ENCODE assay signal across 18 cellular contexts in genomic region chr2:45713591-45713990, GRCh38.
"Had no signal": no experiment of that assay in that cellular context is flagged by ENCODE, and none has a peak within 500 bp of the region (broad histone marks: within the 10 kb centered on the region; RNA-seq: fewer than 3 reads in every experiment).

No MANE protein-coding gene starts in this region.

- H3K9me3 Mint-ChIP-seq: activated naive CD8-positive, alpha-beta T cell treated with anti-CD3 and anti-CD28 coated beads, Interleukin-2, amount 10 ng/mL, durations not matched to agents 7 days and 5 days; type B pancreatic cell had no signal

- H3K4me3 Mint-ChIP-seq: activated naive CD8-positive, alpha-beta T cell treated with anti-CD3 and anti-CD28 coated beads, Interleukin-2, amount 10 ng/mL, durations not matched to agents 7 days and 5 days; natural killer cell; type B pancreatic cell had no signal

- H3K4me1 ChIP-seq: pancreas had no signal

- H3K9me3 ChIP-seq: body of pancreas, neutrophil, pancreas, right lobe of liver, testis had no signal

- H3K27me3 ChIP-seq: body of pancreas, dorsolateral prefrontal cortex, neutrophil, pancreas, right lobe of liver, testis had no signal

- H3K4me3 ChIP-seq: body of pancreas, dorsolateral prefrontal cortex, lung, pancreas, right lobe of liver, testis had no signal

- ATAC-seq: body of pancreas, natural killer cell, pancreas, right lobe of liver had no signal

- DNase-seq: activated CD4-positive, alpha-beta T cell treated with anti-CD3 and anti-CD28 coated beads, Interleukin-2, amount 50 U/mL, for 48 hours; activated naive CD4-positive, alpha-beta T cell treated with Interleukin-2 at 50 U/mL for 16 hours; activated naive CD8-positive, alpha-beta T cell treated with anti-CD3 and anti-CD28 coated beads, Interleukin-2, amount 10 ng/mL, durations not matched to agents 7 days and 5 days; amygdala; body of pancreas; foreskin fibroblast; hypothalamus; natural killer cell; pancreas; right lobe of liver; small intestine; stimulated activated CD4-positive, alpha-beta T cell treated with anti-CD3 and anti-CD28 coated beads, Interleukin-15, amount 100 ng/mL, for 24 hours; stimulated activated CD4-positive, alpha-beta T cell treated with anti-CD3 and anti-CD28 coated beads, Interleukin-2, amount 100 ng/mL, for 48 hours; testis had no signal

- H3K27ac ChIP-seq: body of pancreas, neutrophil, pancreas, right lobe of liver, testis had no signal

- H3K27ac Mint-ChIP-seq: activated naive CD8-positive, alpha-beta T cell treated with anti-CD3 and anti-CD28 coated beads, Interleukin-2, amount 10 ng/mL, durations not matched to agents 7 days and 5 days; natural killer cell; type B pancreatic cell had no signal

- H3K27me3 Mint-ChIP-seq: activated naive CD8-positive, alpha-beta T cell treated with anti-CD3 and anti-CD28 coated beads, Interleukin-2, amount 10 ng/mL, durations not matched to agents 7 days and 5 days had no signal

- H3K36me3 ChIP-seq: neutrophil, pancreas, right lobe of liver had no signal

- H3K36me3 Mint-ChIP-seq: natural killer cell had no signal
